ENCODE assay signal across 1 cellular context in genomic region chr16:53511084-53511402, GRCh38.
TF ChIP-seq lines count a peak whose summit lies in the region.

No MANE protein-coding gene starts in this region.

TF ChIP-seq in liver, 16 proteins besides CTCF, POLR2A, EP300 and RAD21 (continued from another document):
- TF ChIP-seq, protein P1, sequence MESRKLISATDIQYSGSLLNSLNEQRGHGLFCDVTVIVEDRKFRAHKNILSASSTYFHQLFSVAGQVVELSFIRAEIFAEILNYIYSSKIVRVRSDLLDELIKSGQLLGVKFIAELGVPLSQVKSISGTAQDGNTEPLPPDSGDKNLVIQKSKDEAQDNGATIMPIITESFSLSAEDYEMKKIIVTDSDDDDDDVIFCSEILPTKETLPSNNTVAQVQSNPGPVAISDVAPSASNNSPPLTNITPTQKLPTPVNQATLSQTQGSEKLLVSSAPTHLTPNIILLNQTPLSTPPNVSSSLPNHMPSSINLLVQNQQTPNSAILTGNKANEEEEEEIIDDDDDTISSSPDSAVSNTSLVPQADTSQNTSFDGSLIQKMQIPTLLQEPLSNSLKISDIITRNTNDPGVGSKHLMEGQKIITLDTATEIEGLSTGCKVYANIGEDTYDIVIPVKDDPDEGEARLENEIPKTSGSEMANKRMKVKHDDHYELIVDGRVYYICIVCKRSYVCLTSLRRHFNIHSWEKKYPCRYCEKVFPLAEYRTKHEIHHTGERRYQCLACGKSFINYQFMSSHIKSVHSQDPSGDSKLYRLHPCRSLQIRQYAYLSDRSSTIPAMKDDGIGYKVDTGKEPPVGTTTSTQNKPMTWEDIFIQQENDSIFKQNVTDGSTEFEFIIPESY (IDR thresholded peaks at IDR 0.05), result no peak
- TF ChIP-seq SP1 (IDR thresholded peaks at IDR 0.05) (no peak), HNF4A (conservative IDR thresholded peaks at IDR 0.05) (no peak), EGR1 (IDR thresholded peaks at IDR 0.05; ENCODE audit: low read depth in 2 of 2) (no peak), NR2F2 (IDR thresholded peaks at IDR 0.05) (no peak)
